25 cellular contexts compared by ENCODE assay signal in genomic region chr17:44759916-44760243, GRCh38. TPM values are rescaled to one million over a fixed set of nuclear protein-coding genes. Genes with fewer than 3 reads are reported as not detected.
DNase-seq lines count a peak whose midpoint lies in the region; ATAC-seq and TF ChIP-seq lines count a peak whose summit lies in the region.
"Had no signal": no experiment of that assay in that cellular context is flagged by ENCODE, and none has a peak within 500 bp of the region (broad histone marks: within the 10 kb centered on the region; RNA-seq: fewer than 3 reads in every experiment).

No MANE protein-coding gene starts in this region.

- H3K36me3 Mint-ChIP-seq in IgD-negative memory B cell: no peaks in the 10 kb centered on the region
- no peaks in the 10 kb centered on the region for H3K36me3 Mint-ChIP-seq in stimulated activated effector memory CD8-positive, alpha-beta T cell treated with anti-CD3 and anti-CD28 coated beads, Interleukin-12 subunit alpha, Interleukin-12 subunit beta, amount 100 ng/mL, for 72 hours
- H3K36me3 Mint-ChIP-seq: activated naive CD4-positive, alpha-beta T cell treated with anti-CD3 and anti-CD28 coated beads, Interleukin-2, amount 50 U/mL, for 24 hours; stimulated activated memory B cell treated with anti-CD40 and anti-IgM and Interleukin-4, amounts not matched to agents 10 μg/mL and 1 μg/mL and 100 μg/mL, for 72 hours; WTC11 had no signal

- H3K9me3 ChIP-seq in right cardiac atrium (ENCODE audit: control insufficient read depth, low read length): no peaks in the 10 kb centered on the region
- H3K9me3 ChIP-seq in right atrium auricular region: no peaks in the 10 kb centered on the region
- H3K9me3 ChIP-seq: heart left ventricle, spleen, testis, vagina had no signal

- 55% methylated on average over 3 of the region's 3 CpGs for WGBS in right cardiac atrium

- no peaks in the 10 kb centered on the region for H3K9me3 Mint-ChIP-seq in IgD-negative memory B cell
- H3K9me3 Mint-ChIP-seq in stimulated activated effector memory CD8-positive, alpha-beta T cell treated with anti-CD3 and anti-CD28 coated beads, Interleukin-12 subunit alpha, Interleukin-12 subunit beta, amount 100 ng/mL, for 72 hours: no peaks in the 10 kb centered on the region
- H3K9me3 Mint-ChIP-seq: activated naive CD4-positive, alpha-beta T cell treated with anti-CD3 and anti-CD28 coated beads, Interleukin-2, amount 50 U/mL, for 24 hours; activated T-helper 17 cell treated with anti-CD3 and anti-CD28 coated beads, Interleukin-2, amount 50 U/mL, for 72 hours; stimulated activated memory B cell treated with anti-CD40 and anti-IgM and Interleukin-4, amounts not matched to agents 10 μg/mL and 1 μg/mL and 100 μg/mL, for 72 hours; WTC11 had no signal

- TF ChIP-seq CTCF in right atrium auricular region (IDR thresholded peaks at IDR 0.05) (no peak), dorsolateral prefrontal cortex (IDR thresholded peaks at IDR 0.05 in 54 of 56, conservative IDR thresholded peaks at IDR 0.05 in 2 of 56; ENCODE audit: low read depth in 1 of 56, partially characterized antibody in 56 of 56) (no peak)

- H3K4me3 ChIP-seq in right cardiac atrium (ENCODE audit: low read length) (peak overlapping the region; percentile 69), right atrium auricular region (peak overlapping the region in 1 of 2 donors; percentile 65), dorsolateral prefrontal cortex (peak overlapping the region; percentile 36 to 83 (median 68))

- intact Hi-C loops in right cardiac atrium (cut with DNase I) (loop anchor here in 1 of 4 donors (10.0 kb wide), 1 partner anchor 275 kb away; no protein-coding TSS in a partner anchor), dorsolateral prefrontal cortex (cut with DNase I) (no loop called here)

- peaks cover 16% of the 10 kb centered on the region for H3K27me3 Mint-ChIP-seq in IgD-negative memory B cell

- H3K27ac Mint-ChIP-seq in IgD-negative memory B cell: no peak overlapping the region
- H3K27ac Mint-ChIP-seq in stimulated activated effector memory CD8-positive, alpha-beta T cell treated with anti-CD3 and anti-CD28 coated beads, Interleukin-12 subunit alpha, Interleukin-12 subunit beta, amount 100 ng/mL, for 72 hours: no peak overlapping the region
- H3K27ac Mint-ChIP-seq: activated naive CD4-positive, alpha-beta T cell treated with anti-CD3 and anti-CD28 coated beads, Interleukin-2, amount 50 U/mL, for 24 hours; activated T-helper 17 cell treated with anti-CD3 and anti-CD28 coated beads, Interleukin-2, amount 50 U/mL, for 72 hours; stimulated activated memory B cell treated with anti-CD40 and anti-IgM and Interleukin-4, amounts not matched to agents 10 μg/mL and 1 μg/mL and 100 μg/mL, for 72 hours; WTC11 had no signal

- no peaks in the 10 kb centered on the region for H3K27me3 ChIP-seq in right cardiac atrium (ENCODE audit: control insufficient read depth, insufficient read depth)
- H3K27me3 ChIP-seq in right atrium auricular region: peaks cover 0 to 6% of the 10 kb centered on the region in 2 donors
- peaks cover 0 to 10% (median 0%) of the 10 kb centered on the region in 45 donors for H3K27me3 ChIP-seq in dorsolateral prefrontal cortex
- H3K27me3 ChIP-seq: testis, vagina had no signal

- H3K4me1 ChIP-seq in right cardiac atrium (ENCODE audit: control insufficient read depth, insufficient read depth, low read length) (no peaks in the 10 kb centered on the region), right atrium auricular region (peaks cover 0 to 31% of the 10 kb centered on the region in 2 donors)

- ATAC-seq in right cardiac atrium (peak in 1 of 2 donors; percentile 3), GM18867 (IDR thresholded peaks at IDR 0.05; ENCODE audit: unreplicated experiment) (no peak)
- ATAC-seq in stimulated activated effector memory CD8-positive, alpha-beta T cell treated with anti-CD3 and anti-CD28 coated beads, Interleukin-12 subunit alpha, Interleukin-12 subunit beta, amount 100 ng/mL, for 72 hours: no peak

- DNase-seq in right cardiac atrium (peak in 1 of 3 donors; percentile 21), right atrium auricular region (ENCODE audit: low spot score) (no peak), dorsolateral prefrontal cortex (no peak), AML-193 (lab: John Stamatoyannopoulos, UW) (no peak), DMS53 treated with DMSO at 0.1 percent for 48 hours (lab: John Stamatoyannopoulos, UW; ENCODE audit: unreplicated experiment) (no peak)
- no peak for DNase-seq in stimulated activated effector memory CD8-positive, alpha-beta T cell treated with anti-CD3 and anti-CD28 coated beads, Interleukin-12 subunit alpha, Interleukin-12 subunit beta, amount 100 ng/mL, for 72 hours (ENCODE audit: low spot score in 2 of 2)
- DNase-seq: activated CD4-positive, alpha-beta T cell treated with anti-CD3 and anti-CD28 coated beads, Interleukin-2, amount 50 U/mL, for 48 hours; activated CD8-positive, alpha-beta memory T cell treated with anti-CD3 and anti-CD28 coated beads, Interleukin-2, amount 50 U/mL, for 4 hours; Kasumi-1; NCI-H1092 treated with DMSO at 0.1 percent for 48 hours; NCI-H1930; NCI-H526 treated with DMSO at 0.1 percent for 48 hours; RPMI8226; spleen; stimulated activated CD4-positive, alpha-beta T cell treated with anti-CD3 and anti-CD28 coated beads, Interleukin-2, amount 100 ng/mL, for 48 hours; testis had no signal

- H3K27ac ChIP-seq in right cardiac atrium (ENCODE audit: low read length) (no peak overlapping the region), right atrium auricular region (peak overlapping the region in 1 of 2 donors; percentile 84), dorsolateral prefrontal cortex (peak overlapping the region in 37 of 59 donors; percentile 3 to 86 (median 61))
- H3K27ac ChIP-seq: epithelial cell of prostate, heart left ventricle, spleen, testis, vagina had no signal

- H3K36me3 ChIP-seq in right atrium auricular region: no peaks in the 10 kb centered on the region
- H3K36me3 ChIP-seq: heart left ventricle, spleen, vagina had no signal

- H3K4me1 Mint-ChIP-seq in IgD-negative memory B cell: peaks cover 0 to 2% (median 0%) of the 10 kb centered on the region in 3 donors
- no peaks in the 10 kb centered on the region for H3K4me1 Mint-ChIP-seq in stimulated activated effector memory CD8-positive, alpha-beta T cell treated with anti-CD3 and anti-CD28 coated beads, Interleukin-12 subunit alpha, Interleukin-12 subunit beta, amount 100 ng/mL, for 72 hours
- H3K4me1 Mint-ChIP-seq: activated naive CD4-positive, alpha-beta T cell treated with anti-CD3 and anti-CD28 coated beads, Interleukin-2, amount 50 U/mL, for 24 hours; activated T-helper 17 cell treated with anti-CD3 and anti-CD28 coated beads, Interleukin-2, amount 50 U/mL, for 72 hours; stimulated activated memory B cell treated with anti-CD40 and anti-IgM and Interleukin-4, amounts not matched to agents 10 μg/mL and 1 μg/mL and 100 μg/mL, for 72 hours; WTC11 had no signal

- peak overlapping the region in 3 of 4 donors; percentile 60 to 76 (median 72) for H3K4me3 Mint-ChIP-seq in IgD-negative memory B cell
- H3K4me3 Mint-ChIP-seq in stimulated activated effector memory CD8-positive, alpha-beta T cell treated with anti-CD3 and anti-CD28 coated beads, Interleukin-12 subunit alpha, Interleukin-12 subunit beta, amount 100 ng/mL, for 72 hours: peak overlapping the region; percentile 20
- H3K4me3 Mint-ChIP-seq: activated naive CD4-positive, alpha-beta T cell treated with anti-CD3 and anti-CD28 coated beads, Interleukin-2, amount 50 U/mL, for 24 hours; activated T-helper 17 cell treated with anti-CD3 and anti-CD28 coated beads, Interleukin-2, amount 50 U/mL, for 72 hours had no signal

RNA-seq across cellular contexts. Expression of gene ADAM11, which starts 1.1 kb away (rescaled TPM):
- total RNA-seq in right cardiac atrium: 10 to 100 TPM in 3 of 4 donors, 1 to 10 TPM in 1; 9.5 to 43.3 (median 34.0) TPM
- polyA plus RNA-seq in right cardiac atrium: 21.5 TPM
- total RNA-seq in right atrium auricular region: 10 to 100 TPM in 1 of 2 donors, 1 to 10 TPM in 1; 6.8 to 19.9 TPM
- not detected for polyA plus RNA-seq in IgD-negative memory B cell
- total RNA-seq in dorsolateral prefrontal cortex: 10 to 100 TPM; 22.2 to 97.2 (median 58.2) TPM

RNA-seq across cellular contexts. Expression of gene DBF4B, which starts 51.4 kb away (rescaled TPM):
- total RNA-seq in right cardiac atrium (1 to 10 TPM; 5.1 to 6.0 (median 5.9) TPM), right atrium auricular region (1 to 10 TPM; 2.3 to 4.4 TPM), dorsolateral prefrontal cortex (10 to 100 TPM; 11.7 to 42.8 (median 23.1) TPM)
- polyA plus RNA-seq in right cardiac atrium (5.6 TPM), IgD-negative memory B cell (1.1 TPM)
